In genomic region chr3:45499529-45499928, GRCh38 we compare ENCODE assay signal across 9 cellular contexts.
DNase-seq lines count a peak whose midpoint lies in the region; ATAC-seq, FAIRE-seq and TF ChIP-seq lines count a peak whose summit lies in the region.
"Had no signal": no experiment of that assay in that cellular context is flagged by ENCODE, and none has a peak within 500 bp of the region (broad histone marks: within the 10 kb centered on the region; RNA-seq: fewer than 3 reads in every experiment).

No MANE protein-coding gene starts in this region.

- POLR2A ChIA-PET in RWPE1 (lab: Yijun Ruan, JAX; ENCODE audit: low non-redundant PET), result no interaction called here

- no peak for ATAC-seq in left ventricle myocardium superior
- ATAC-seq in GM21528 (IDR thresholded peaks at IDR 0.05; ENCODE audit: low FRiP score, unreplicated experiment), result no peak
- no peak for ATAC-seq in GM19452 (IDR thresholded peaks at IDR 0.05; ENCODE audit: unreplicated experiment)
- ATAC-seq in GM21423 (IDR thresholded peaks at IDR 0.05; ENCODE audit: unreplicated experiment), result no peak

- H3K9me3 ChIP-seq in cardiac muscle cell (ENCODE audit: low read depth), result no peaks in the 10 kb centered on the region

- CTCF ChIA-PET in RWPE1 (lab: Yijun Ruan, JAX), result interaction anchor here (0.6 to 1.5 kb wide), 4 partner anchors 73 to 459 kb away, joined by 3 to 10 read pairs (median 4); no protein-coding TSS in a partner anchor

- H3K4me1 ChIP-seq in cardiac muscle cell (ENCODE audit: low read depth), result no peaks in the 10 kb centered on the region

- H3K36me3 ChIP-seq in cardiac muscle cell, result peaks cover 14% of the 10 kb centered on the region

- peak; percentile 41 for TF ChIP-seq CTCF in cardiac muscle cell (IDR thresholded peaks at IDR 0.05; ENCODE audit: low read depth, low read length)
- peak; percentile 51 for TF ChIP-seq CTCF in RWPE1 (conservative IDR thresholded peaks at IDR 0.05; ENCODE audit: low read depth)

- peak; percentile 86 for FAIRE-seq in frontal cortex (lab: Jason Lieb, UNC)
- no peak for FAIRE-seq in urothelium cell line (lab: Jason Lieb, UNC)

- H3K27ac ChIP-seq in cardiac muscle cell, result no peak overlapping the region
- no peak overlapping the region for H3K27ac ChIP-seq in RWPE1

- H3K4me3 ChIP-seq in cardiac muscle cell, result no peak overlapping the region

- DNase-seq in cardiac muscle cell (ENCODE audit: low read depth in 1 of 2, low spot score in 1 of 2) (peak in 1 of 2 donors; percentile 71), left ventricle myocardium superior (no peak), RWPE1 (ENCODE audit: low spot score) (no peak), frontal cortex (ENCODE audit: low spot score in 2 of 2) (peak in 1 of 2 donors; percentile 8), urothelium cell line (ENCODE audit: low spot score) (peak; percentile 20)
- DNase-seq: naive B cell had no signal

- intact Hi-C loops in left ventricle myocardium superior (cut with micrococcal nuclease), result no loop called here

- H3K27me3 ChIP-seq in cardiac muscle cell, result no peaks in the 10 kb centered on the region
